In the genomic region with DNA sequence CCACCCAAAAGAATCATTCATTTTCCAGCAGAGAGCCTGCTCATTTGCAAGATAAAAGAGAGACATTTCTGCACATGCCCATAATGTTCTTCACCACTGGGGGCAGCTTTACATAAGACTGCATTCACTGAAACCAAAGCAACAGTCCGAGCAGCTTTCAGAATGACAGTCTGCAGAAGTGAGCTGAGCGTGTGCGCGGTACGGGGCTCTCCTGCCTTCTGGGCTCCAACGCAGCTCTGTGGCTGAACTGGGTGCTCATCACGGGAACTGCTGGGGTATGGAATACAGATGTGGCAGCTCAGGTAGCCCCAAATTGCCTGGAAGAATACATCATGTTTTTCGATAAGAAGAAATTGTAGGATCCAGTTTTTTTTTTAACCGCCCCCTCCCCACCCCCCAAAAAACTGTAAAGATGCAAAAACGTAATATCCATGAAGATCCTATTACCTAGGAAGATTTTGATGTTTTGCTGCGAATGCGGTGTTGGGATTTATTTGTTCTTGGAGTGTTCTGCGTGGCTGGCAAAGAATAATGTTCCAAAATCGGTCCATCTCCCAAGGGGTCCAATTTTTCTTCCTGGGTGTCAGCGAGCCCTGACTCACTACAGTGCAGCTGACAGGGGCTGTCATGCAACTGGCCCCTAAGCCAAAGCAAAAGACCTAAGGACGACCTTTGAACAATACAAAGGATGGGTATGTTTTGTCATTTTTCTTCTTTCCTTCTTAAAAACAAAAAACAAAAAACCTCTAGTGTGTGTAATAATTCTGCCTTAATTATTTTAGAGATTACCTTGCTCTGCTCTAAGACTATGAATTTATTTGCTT, we compare ENCODE assay signal across 8 cellular contexts. TPM values are rescaled to one million over a fixed set of nuclear protein-coding genes. Genes with fewer than 3 reads are reported as not detected.
DNase-seq lines count a peak whose midpoint lies in the region; ATAC-seq and TF ChIP-seq lines count a peak whose summit lies in the region.

TSS of gene LRRTM3 (plus strand) at position 141 of the 824 bp plus-strand sequence.

- H3K4me3 ChIP-seq in iPS-20b (ENCODE audit: low read length) (peak within 1 kb of the TSS; percentile 60), smooth muscle cell (peak within 1 kb of the TSS; percentile 42)

- peak within 1 kb of the TSS; percentile 87 for H3K4me2 ChIP-seq in smooth muscle cell

- no peaks in the 10 kb centered on the region for H4K20me1 ChIP-seq in smooth muscle cell (ENCODE audit: low read depth)

- no peaks in the 10 kb centered on the region for H3K9me3 ChIP-seq in iPS-20b (ENCODE audit: insufficient read depth, low read depth, low read length)
- H3K9me3 ChIP-seq in smooth muscle cell (replicated peaks; ENCODE audit: low read depth): no peaks in the 10 kb centered on the region

- H3K36me3 ChIP-seq in iPS-20b (ENCODE audit: insufficient read depth, low read depth, low read length): no peaks in the 10 kb centered on the region
- no peaks in the 10 kb centered on the region for H3K36me3 ChIP-seq in smooth muscle cell (ENCODE audit: low read depth)

- no peak within 1 kb of the TSS for H2AFZ ChIP-seq in smooth muscle cell (ENCODE audit: low read depth)

- DNase-seq in NCI-H1092 treated with DMSO at 0.1 percent for 48 hours (lab: John Stamatoyannopoulos, UW) (peak; percentile 38), NCI-H1092 (lab: John Stamatoyannopoulos, UW) (no peak), NOMO-1 treated with dmso at 0.1 percent for 144 hours (lab: John Stamatoyannopoulos, UW; ENCODE audit: unreplicated experiment) (peak; percentile 38), brain pericyte (ENCODE audit: low read depth, low spot score) (peak; percentile 55), smooth muscle cell (lab: John Stamatoyannopoulos, UW; ENCODE audit: unreplicated experiment) (no peak)

- H3K27me3 ChIP-seq in iPS-20b (ENCODE audit: insufficient read depth, low read length) (peaks cover 36% of the 10 kb centered on the region), smooth muscle cell (ENCODE audit: low read depth) (peaks cover 42% of the 10 kb centered on the region)

- peak; percentile 61 for TF ChIP-seq CTCF in smooth muscle cell (IDR thresholded peaks at IDR 0.05; ENCODE audit: borderline replicate concordance, insufficient read depth, poor library complexity, severe bottlenecking)

- no peaks in the 10 kb centered on the region for H3K79me2 ChIP-seq in smooth muscle cell (ENCODE audit: low read depth)

- ATAC-seq in GM19463 (IDR thresholded peaks at IDR 0.05; ENCODE audit: unreplicated experiment) (peak; percentile 100), HG03460 (IDR thresholded peaks at IDR 0.05; ENCODE audit: unreplicated experiment) (peak; percentile 100)

- H3K27ac ChIP-seq in iPS-20b (ENCODE audit: low read length): no peak within 1 kb of the TSS
- no peak within 1 kb of the TSS for H3K27ac ChIP-seq in smooth muscle cell (ENCODE audit: low read depth)

- H3F3A ChIP-seq in smooth muscle cell (ENCODE audit: low read depth): no peaks in the 10 kb centered on the region

- H3K4me1 ChIP-seq in iPS-20b (ENCODE audit: insufficient read depth, low read length) (peaks cover 32% of the 10 kb centered on the region; the same call in 1 of the 2 replicates), smooth muscle cell (ENCODE audit: low read depth) (peaks cover 14% of the 10 kb centered on the region)

- WGBS in smooth muscle cell (ENCODE audit: low lambda C conversion rate): 7% methylated on average over 16 of the region's 16 CpGs

- H3K9ac ChIP-seq in iPS-20b (ENCODE audit: low read depth, low read length): peak within 1 kb of the TSS; percentile 1; the same call in 1 of the 2 replicates
- H3K9ac ChIP-seq in smooth muscle cell (ENCODE audit: low read depth): no peak within 1 kb of the TSS

RNA-seq across cellular contexts. Expression of gene LRRTM3, which starts in this region (rescaled TPM):
- total RNA-seq in smooth muscle cell: not detected in 2 replicates
- polyA plus RNA-seq in smooth muscle cell: 0.30 TPM in 1 of 2 replicates, not detected in the other

Comparison
In these comparisons a context has a peak if more than half of its experiments do, and no peak if none do; other contexts are left out.
1. DNase-seq: peak in NCI-H1092 treated with DMSO at 0.1 percent for 48 hours (single experiment), NOMO-1 treated with dmso at 0.1 percent for 144 hours (single experiment) and brain pericyte (single experiment); none in NCI-H1092 (single experiment) and smooth muscle cell (single experiment).